ENCODE assay signal across 9 cellular contexts in genomic region chr20:15236812-15237211, GRCh38.
DNase-seq lines count a peak whose midpoint lies in the region; ATAC-seq and FAIRE-seq lines count a peak whose summit lies in the region.
"Had no signal": no experiment of that assay in that cellular context is flagged by ENCODE, and none has a peak within 500 bp of the region (broad histone marks: within the 10 kb centered on the region; RNA-seq: fewer than 3 reads in every experiment).

No MANE protein-coding gene starts in this region.

- H3K9me3 Mint-ChIP-seq in CD8-positive, alpha-beta memory T cell: peaks cover 0 to 25% (median 9%) of the 10 kb centered on the region in 5 donors
- peaks cover 12% of the 10 kb centered on the region for H3K9me3 Mint-ChIP-seq in activated T-cell treated with anti-CD3 and anti-CD28 coated beads, Interleukin-2, amount 50 U/mL, for 4 hours

- H3K36me3 ChIP-seq in CD8-positive, alpha-beta memory T cell (ENCODE audit: insufficient read depth, low read length): no peaks in the 10 kb centered on the region

- H3K4me1 ChIP-seq in CD8-positive, alpha-beta memory T cell (ENCODE audit: insufficient read depth, low read length): no peaks in the 10 kb centered on the region

- H3K4me1 Mint-ChIP-seq in CD8-positive, alpha-beta memory T cell: no peaks in the 10 kb centered on the region
- no peaks in the 10 kb centered on the region for H3K4me1 Mint-ChIP-seq in activated T-cell treated with anti-CD3 and anti-CD28 coated beads, Interleukin-2, amount 50 U/mL, for 4 hours (ENCODE audit: low read depth)

- ATAC-seq in GM18873 (IDR thresholded peaks at IDR 0.05; ENCODE audit: low FRiP score, unreplicated experiment) (peak; percentile 58), HG03460 (IDR thresholded peaks at IDR 0.05; ENCODE audit: unreplicated experiment) (peak; percentile 71)
- ATAC-seq in activated T-cell treated with anti-CD3 and anti-CD28 coated beads, Interleukin-2, amount 50 U/mL, for 4 hours: no peak

- H3K27ac Mint-ChIP-seq in CD8-positive, alpha-beta memory T cell: no peak overlapping the region

- H3K27me3 Mint-ChIP-seq in CD8-positive, alpha-beta memory T cell: no peaks in the 10 kb centered on the region
- no peaks in the 10 kb centered on the region for H3K27me3 Mint-ChIP-seq in activated T-cell treated with anti-CD3 and anti-CD28 coated beads, Interleukin-2, amount 50 U/mL, for 4 hours (ENCODE audit: low read depth)

- H3K36me3 Mint-ChIP-seq in CD8-positive, alpha-beta memory T cell: no peaks in the 10 kb centered on the region
- no peaks in the 10 kb centered on the region for H3K36me3 Mint-ChIP-seq in activated T-cell treated with anti-CD3 and anti-CD28 coated beads, Interleukin-2, amount 50 U/mL, for 4 hours (ENCODE audit: insufficient read depth)

- FAIRE-seq in RCC 7860 (lab: Jason Lieb, UNC): no peak

- H3K4me3 ChIP-seq in CD8-positive, alpha-beta memory T cell (ENCODE audit: low read length): no peak overlapping the region
- H3K4me3 ChIP-seq: SK-N-MC had no signal

- DNase-seq in COLO668 (lab: John Stamatoyannopoulos, UW; ENCODE audit: unreplicated experiment) (peak; percentile 17), RCC 7860 (ENCODE audit: low spot score) (peak; percentile 8), glomerular visceral epithelial cell (ENCODE audit: extremely low spot score) (peak; percentile 5)
- no peak for DNase-seq in CD8-positive, alpha-beta memory T cell
- no peak for DNase-seq in activated T-cell treated with anti-CD3 and anti-CD28 coated beads, Interleukin-2, amount 50 U/mL, for 4 hours
- DNase-seq in stimulated activated CD4-positive, alpha-beta T cell treated with anti-CD3 and anti-CD28 coated beads, Interleukin-12 subunit alpha, Interleukin-12 subunit beta, amount 100 ng/mL, for 4 hours: no peak

- H3K27me3 ChIP-seq in CD8-positive, alpha-beta memory T cell (ENCODE audit: insufficient read depth, low read length, poor library complexity, severe bottlenecking): no peaks in the 10 kb centered on the region

- CTCF ChIA-PET in CD8-positive, alpha-beta memory T cell (lab: Charles Lee): interaction anchor here (0.6 kb wide), 1 partner anchor 662 kb away, joined by 3 read pairs; no protein-coding TSS in a partner anchor

- no peak overlapping the region for H3K27ac ChIP-seq in CD8-positive, alpha-beta memory T cell (ENCODE audit: low read depth, low read length)
- H3K27ac ChIP-seq: SK-N-MC had no signal

- no peaks in the 10 kb centered on the region for H3K9me3 ChIP-seq in CD8-positive, alpha-beta memory T cell (ENCODE audit: low read length)

- POLR2A ChIA-PET in CD8-positive, alpha-beta memory T cell (lab: Charles Lee): no interaction called here

- H3K4me3 Mint-ChIP-seq in CD8-positive, alpha-beta memory T cell: no peak overlapping the region
- no peak overlapping the region for H3K4me3 Mint-ChIP-seq in activated T-cell treated with anti-CD3 and anti-CD28 coated beads, Interleukin-2, amount 50 U/mL, for 4 hours

Comparison
In these comparisons a context has a peak if more than half of its experiments do, and no peak if none do; other contexts are left out.
1. DNase-seq: peak in COLO668 (single experiment), RCC 7860 (single experiment) and glomerular visceral epithelial cell (single experiment); none in CD8-positive, alpha-beta memory T cell (0 of 5), activated T-cell treated with anti-CD3 and anti-CD28 coated beads, Interleukin-2, amount 50 U/mL, for 4 hours (single experiment) and stimulated activated CD4-positive, alpha-beta T cell treated with anti-CD3 and anti-CD28 coated beads, Interleukin-12 subunit alpha, Interleukin-12 subunit beta, amount 100 ng/mL, for 4 hours (single experiment).
2. ATAC-seq: peak in GM18873 (single experiment) and HG03460 (single experiment); none in activated T-cell treated with anti-CD3 and anti-CD28 coated beads, Interleukin-2, amount 50 U/mL, for 4 hours (0 of 2).